In the genomic region with DNA sequence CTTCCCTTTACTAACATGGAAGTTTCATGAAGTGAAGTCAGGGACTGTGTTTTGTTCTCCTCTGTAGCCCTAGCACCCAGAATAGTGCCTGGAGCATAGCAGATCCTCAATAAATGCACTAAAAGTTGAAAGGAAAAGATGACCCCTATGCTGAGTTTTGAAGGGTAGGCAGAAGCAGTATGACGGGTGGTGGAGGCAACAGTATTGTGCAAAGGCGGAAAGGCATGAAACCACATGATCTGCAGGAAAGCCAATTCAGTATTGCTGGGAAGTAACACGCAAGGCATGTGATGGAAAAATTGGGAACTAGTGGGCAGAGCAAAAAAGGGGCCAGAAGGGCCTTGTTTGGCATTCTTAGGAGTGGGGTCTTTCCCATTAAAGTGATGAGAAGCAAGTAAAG, we compare ENCODE assay signal across 20 cellular contexts.
"Had no signal": no experiment of that assay in that cellular context is flagged by ENCODE, and none has a peak within 500 bp of the region (broad histone marks: within the 10 kb centered on the region; RNA-seq: fewer than 3 reads in every experiment).

No MANE protein-coding gene starts in this region.

- H3K4me3 Mint-ChIP-seq: activated naive CD4-positive, alpha-beta T cell treated with anti-CD3 and anti-CD28 coated beads for 36 hours; activated naive CD8-positive, alpha-beta T cell treated with anti-CD3 and anti-CD28 coated beads, Interleukin-2, amount 10 ng/mL, durations not matched to agents 7 days and 5 days; activated T-cell treated with anti-CD3 and anti-CD28 coated beads, Interleukin-2, amount 50 U/mL, for 72 hours; neural progenitor cell; stimulated activated naive CD8-positive, alpha-beta T cell treated with anti-CD3 and anti-CD28 coated beads, Interleukin-15, Interleukin-2, amounts not matched to agents 100 ng/mL and 50 ng/mL, for 24 hours had no signal

- H3K9me3 Mint-ChIP-seq: activated naive CD4-positive, alpha-beta T cell treated with anti-CD3 and anti-CD28 coated beads for 36 hours; activated naive CD8-positive, alpha-beta T cell treated with anti-CD3 and anti-CD28 coated beads, Interleukin-2, amount 10 ng/mL, durations not matched to agents 7 days and 5 days; activated T-cell treated with anti-CD3 and anti-CD28 coated beads, Interleukin-2, amount 50 U/mL, for 72 hours; neural progenitor cell; stimulated activated naive CD8-positive, alpha-beta T cell treated with anti-CD3 and anti-CD28 coated beads, Interleukin-15, Interleukin-2, amounts not matched to agents 100 ng/mL and 50 ng/mL, for 24 hours had no signal

- H3K4me3 ChIP-seq: esophagus muscularis mucosa, left ventricle myocardium inferior, neural progenitor cell, prostate gland, right atrium auricular region, thyroid gland had no signal

- H3K27ac Mint-ChIP-seq: activated naive CD4-positive, alpha-beta T cell treated with anti-CD3 and anti-CD28 coated beads for 36 hours; activated naive CD8-positive, alpha-beta T cell treated with anti-CD3 and anti-CD28 coated beads, Interleukin-2, amount 10 ng/mL, durations not matched to agents 7 days and 5 days; activated T-cell treated with anti-CD3 and anti-CD28 coated beads, Interleukin-2, amount 50 U/mL, for 72 hours; naive B cell; neural progenitor cell; stimulated activated naive CD8-positive, alpha-beta T cell treated with anti-CD3 and anti-CD28 coated beads, Interleukin-15, Interleukin-2, amounts not matched to agents 100 ng/mL and 50 ng/mL, for 24 hours had no signal

- H3K4me1 ChIP-seq: esophagus muscularis mucosa, left ventricle myocardium inferior, neural progenitor cell, prostate gland, right atrium auricular region had no signal

- H3K9me3 ChIP-seq: esophagus muscularis mucosa, left ventricle myocardium inferior, prostate gland, right atrium auricular region, thyroid gland had no signal

- H3K27me3 Mint-ChIP-seq: activated naive CD8-positive, alpha-beta T cell treated with anti-CD3 and anti-CD28 coated beads, Interleukin-2, amount 10 ng/mL, durations not matched to agents 7 days and 5 days; naive B cell; stimulated activated naive CD8-positive, alpha-beta T cell treated with anti-CD3 and anti-CD28 coated beads, Interleukin-15, Interleukin-2, amounts not matched to agents 100 ng/mL and 50 ng/mL, for 24 hours had no signal

- H3K27me3 ChIP-seq: esophagus muscularis mucosa, neural progenitor cell, right atrium auricular region, thyroid gland had no signal

- H3K36me3 ChIP-seq: left ventricle myocardium inferior, neural progenitor cell, prostate gland, right atrium auricular region, thyroid gland had no signal

- DNase-seq: activated CD4-positive, alpha-beta T cell treated with anti-CD3 and anti-CD28 coated beads, Interleukin-2, amount 50 U/mL, for 4 hours; activated effector memory CD4-positive, alpha-beta T cell treated with Interleukin-2 at 50 U/mL for 16 hours; activated naive CD4-positive, alpha-beta T cell treated with anti-CD3 and anti-CD28 coated beads for 36 hours; activated naive CD8-positive, alpha-beta T cell treated with anti-CD3 and anti-CD28 coated beads, Interleukin-2, amount 10 ng/mL, durations not matched to agents 7 days and 5 days; activated T-cell treated with anti-CD3 and anti-CD28 coated beads, Interleukin-2, amount 50 U/mL, for 72 hours; effector memory CD4-positive, alpha-beta T cell; hippocampal formation; kidney glomerular epithelial cell; left ventricle myocardium inferior; naive B cell; stimulated activated CD4-positive, alpha-beta T cell treated with anti-CD3 and anti-CD28 coated beads, Interleukin-12 subunit alpha, Interleukin-12 subunit beta, amount 100 ng/mL, for 4 hours; stimulated activated CD4-positive, alpha-beta T cell treated with anti-CD3 and anti-CD28 coated beads, Interleukin-4, amount 100 ng/mL, for 4 hours; T-helper 1 cell; T-helper 9 cell; thyroid gland had no signal

- H3K4me1 Mint-ChIP-seq: activated naive CD8-positive, alpha-beta T cell treated with anti-CD3 and anti-CD28 coated beads, Interleukin-2, amount 10 ng/mL, durations not matched to agents 7 days and 5 days; neural progenitor cell had no signal

- H3K27ac ChIP-seq: esophagus muscularis mucosa, left ventricle myocardium inferior, neural progenitor cell, prostate gland, right atrium auricular region, thyroid gland had no signal

- ATAC-seq: activated T-cell treated with anti-CD3 and anti-CD28 coated beads, Interleukin-2, amount 50 U/mL, for 72 hours had no signal
